In genomic region chrX:23821847-23822246, GRCh38 we compare ENCODE assay signal across 15 cellular contexts.
"Had no signal": no experiment of that assay in that cellular context is flagged by ENCODE, and none has a peak within 500 bp of the region (broad histone marks: within the 10 kb centered on the region; RNA-seq: fewer than 3 reads in every experiment).

No MANE protein-coding gene starts in this region.

- H3K27me3 ChIP-seq: cardiac muscle cell, vagina had no signal

- H3K36me3 ChIP-seq: cardiac muscle cell, heart left ventricle, left ventricle myocardium inferior, thoracic aorta, vagina, WERI-Rb-1 had no signal

- H3K4me1 ChIP-seq: heart left ventricle, left ventricle myocardium inferior, vagina had no signal

- H3K4me3 ChIP-seq: cardiac muscle cell, heart left ventricle, left ventricle myocardium inferior, thoracic aorta, vagina had no signal

- DNase-seq: activated CD4-positive, alpha-beta memory T cell treated with anti-CD3 and anti-CD28 coated beads, Interleukin-2, amount 10 ng/mL, durations not matched to agents 7 days and 5 days; activated CD4-positive, alpha-beta T cell treated with anti-CD3 and anti-CD28 coated beads for 36 hours; activated gamma-delta T cell; activated T-cell treated with anti-CD3 and anti-CD28 coated beads, Interleukin-2, amount 50 U/mL, for 48 hours; heart left ventricle; left ventricle myocardium inferior; mesendoderm; naive thymus-derived CD8-positive, alpha-beta T cell; occipital lobe; stimulated activated CD4-positive, alpha-beta T cell treated with anti-CD3 and anti-CD28 coated beads, Interleukin-2, amount 100 ng/mL, for 48 hours; stimulated activated CD8-positive, alpha-beta memory T cell treated with anti-CD3 and anti-CD28 coated beads, Interleukin-4, amount 100 ng/mL, for 48 hours; WERI-Rb-1 had no signal

- H3K9me3 ChIP-seq: heart left ventricle, left ventricle myocardium inferior, thoracic aorta, vagina had no signal

- H3K27ac ChIP-seq: cardiac muscle cell, heart left ventricle, left ventricle myocardium inferior, thoracic aorta, vagina, WERI-Rb-1 had no signal

- ATAC-seq: activated CD4-positive, alpha-beta T cell treated with anti-CD3 and anti-CD28 coated beads for 36 hours; heart left ventricle; naive thymus-derived CD8-positive, alpha-beta T cell had no signal
